8 cellular contexts compared by ENCODE assay signal in the genomic region with DNA sequence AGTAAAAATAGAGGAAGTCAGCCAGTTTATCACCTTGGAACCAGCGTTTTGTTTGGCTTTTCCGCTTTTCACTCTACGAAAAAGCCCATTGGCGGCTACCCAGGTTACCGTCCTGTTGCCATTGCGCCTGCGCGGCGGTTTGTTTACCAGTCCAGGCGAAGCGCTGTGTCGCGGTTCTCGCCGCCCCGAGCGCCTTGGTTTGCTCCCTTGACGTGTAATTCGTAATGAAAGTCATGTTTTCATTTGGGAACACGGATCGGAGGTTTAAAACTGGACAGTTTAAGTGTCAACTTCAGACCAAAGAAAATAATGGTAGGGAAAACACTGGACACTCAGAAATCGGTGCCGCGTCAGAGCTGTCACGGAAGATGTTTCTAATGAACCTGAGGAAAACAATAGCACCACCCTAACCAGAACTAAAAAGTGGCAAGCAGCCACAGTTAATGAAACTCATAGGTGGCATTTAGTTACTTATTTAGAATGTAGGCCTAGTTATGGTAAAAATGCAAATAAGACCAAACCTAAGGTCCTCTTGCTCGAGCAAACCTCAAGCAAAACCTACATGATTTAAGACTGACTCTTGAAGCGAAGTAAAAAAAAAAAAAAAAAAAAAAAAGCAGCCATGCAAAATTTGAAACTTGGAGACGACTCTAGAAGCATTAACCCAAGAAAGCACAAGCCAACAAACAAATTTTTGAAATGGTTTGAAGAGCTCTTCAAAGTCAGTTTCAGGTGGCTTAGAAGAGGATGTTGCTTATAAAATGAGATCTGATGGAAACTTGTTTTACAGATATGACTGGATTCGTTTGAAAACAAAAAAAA. TPM values are rescaled to one million over a fixed set of nuclear protein-coding genes. Genes with fewer than 3 reads are reported as not detected.
DNase-seq lines count a peak whose midpoint lies in the region; ATAC-seq and TF ChIP-seq lines count a peak whose summit lies in the region.

No MANE protein-coding gene starts in this region.

- H3K9me3 ChIP-seq in IMR-90 (ENCODE audit: control insufficient read depth, insufficient read depth, low read length) (no peaks in the 10 kb centered on the region), Peyer's patch (no peaks in the 10 kb centered on the region)

- intact Hi-C loops in IMR-90 (cut with micrococcal nuclease) = loop anchor here (2.0 kb wide), 1 partner anchor 320 kb away; no protein-coding TSS in a partner anchor

- H3K79me1 ChIP-seq in IMR-90 (ENCODE audit: low read depth in 1 of 2, low read length in 2 of 2) = no peaks in the 10 kb centered on the region

- H3K14ac ChIP-seq in IMR-90 (replicated peaks; ENCODE audit: low read depth, low read length) = peak overlapping the region; percentile 81

- WGBS in IMR-90 (ENCODE audit: extremely low coverage in 2 of 2, insufficient read length in 1 of 2), 2 experiments = 0% methylated on average over 4 of the region's 29 CpGs; no CpG with 5 or more reads in 1 of the 2 experiments

- H2AK5ac ChIP-seq in IMR-90 (ENCODE audit: low read depth, low read length) = no peak overlapping the region

- H3K27ac ChIP-seq in IMR-90 (ENCODE audit: insufficient read depth, low read length) = peak overlapping the region; percentile 59
- peak overlapping the region; percentile 87 to 94 (median 91) for H3K27ac ChIP-seq in Peyer's patch

- H3K9me1 ChIP-seq in IMR-90 (ENCODE audit: insufficient read depth, low read length) = no peaks in the 10 kb centered on the region

- DNase-seq in D341Med (ENCODE audit: low spot score) (peak; percentile 84), IMR-90 (peak; percentile 76), Peyer's patch (peak; percentile 90 to 97 (median 90)), fibroblast of mammary gland (ENCODE audit: low read depth) (peak; percentile 84)
- DNase-seq in activated T-helper 1 cell treated with anti-CD3 and anti-CD28 coated beads, Interleukin-2, amount 50 U/mL, for 16 hours (ENCODE audit: low read depth in 1 of 2, low spot score in 1 of 2) = peak; percentile 84 to 90
- DNase-seq in naive thymus-derived CD8-positive, alpha-beta T cell = peak; percentile 82 to 96 (median 93)
- peak; percentile 77 to 95 (median 87) for DNase-seq in stimulated activated naive CD4-positive, alpha-beta T cell (lab: John Stamatoyannopoulos, UW)

- peak overlapping the region; percentile 80 for H4K5ac ChIP-seq in IMR-90 (ENCODE audit: low read depth, low read length)

- peak overlapping the region; percentile 73 for H3K18ac ChIP-seq in IMR-90 (ENCODE audit: low read depth, low read length)

- H3K23ac ChIP-seq in IMR-90 (ENCODE audit: low read depth, low read length) = peak overlapping the region; percentile 86; the same call in 1 of the 2 replicates

- peak overlapping the region; percentile 87 for H2AFZ ChIP-seq in IMR-90 (replicated peaks; ENCODE audit: low read length, poor library complexity)

- dilution Hi-C loops in IMR-90 (cut with HindIII; ENCODE audit: low sequenced_read_pairs, unreplicated experiment) = no loop called here

- H2BK5ac ChIP-seq in IMR-90 (ENCODE audit: low read depth, low read length, poor library complexity, severe bottlenecking) = peak overlapping the region; percentile 83

- BruUV-seq in IMR-90 (replicated peaks; lab: Mats Ljungman, UMichigan) = no TSS peak

- H3K27me3 ChIP-seq in IMR-90 (ENCODE audit: control insufficient read depth, insufficient read depth, low read length) (peaks cover 2% of the 10 kb centered on the region), Peyer's patch (no peaks in the 10 kb centered on the region)

- peak overlapping the region; percentile 30; the same call in 1 of the 2 replicates for H2BK20ac ChIP-seq in IMR-90 (ENCODE audit: low read depth, low read length)

- in situ Hi-C loops in IMR-90 (cut with MboI; ENCODE audit: low sequenced_read_pairs) = no loop called here

- H3K27ac Mint-ChIP-seq in naive thymus-derived CD8-positive, alpha-beta T cell = peak overlapping the region; percentile 98 to 100 (median 100)

- peak overlapping the region; percentile 81 for H3K56ac ChIP-seq in IMR-90 (ENCODE audit: extremely low read depth, insufficient read depth, low read length)

- peak overlapping the region; percentile 77; the same call in 1 of the 2 replicates for H3K4ac ChIP-seq in IMR-90 (ENCODE audit: low read depth, low read length)

- H3K36me3 Mint-ChIP-seq in naive thymus-derived CD8-positive, alpha-beta T cell = no peaks in the 10 kb centered on the region

- peak overlapping the region; percentile 77 for H4K91ac ChIP-seq in IMR-90 (ENCODE audit: insufficient read depth, low read depth, low read length)

- peak overlapping the region; percentile 86 to 97 (median 94) for H3K4me3 Mint-ChIP-seq in naive thymus-derived CD8-positive, alpha-beta T cell

- peak overlapping the region; percentile 45 for H2BK120ac ChIP-seq in IMR-90 (ENCODE audit: low read depth, low read length)

- no peaks in the 10 kb centered on the region for H4K20me1 ChIP-seq in IMR-90 (ENCODE audit: insufficient read depth, low read length)

- peak overlapping the region; percentile 83 to 88 for H4K8ac ChIP-seq in IMR-90 (ENCODE audit: low read depth in 2 of 2, low read length in 2 of 2)

- H3K4me3 ChIP-seq in IMR-90 (ENCODE audit: insufficient read depth, low read depth, low read length) (peak overlapping the region; percentile 66), Peyer's patch (peak overlapping the region; percentile 44 to 65 (median 48)), fibroblast of mammary gland (ENCODE audit: control insufficient read depth, low read depth, low read length) (peak overlapping the region; percentile 55)

- no peaks in the 10 kb centered on the region for H3K9me3 Mint-ChIP-seq in naive thymus-derived CD8-positive, alpha-beta T cell

- no peak for TF ChIP-seq RAD21 in IMR-90 (IDR thresholded peaks at IDR 0.05; ENCODE audit: low read length)

- CTCF ChIA-PET in IMR-90 (lab: Yijun Ruan, JAX) = interaction anchor here (0.6 kb wide), 1 partner anchor 514 kb away, joined by 4 read pairs; no protein-coding TSS in a partner anchor

- H3K4me1 Mint-ChIP-seq in naive thymus-derived CD8-positive, alpha-beta T cell = peaks cover 12 to 35% (median 30%) of the 10 kb centered on the region in 4 donors

- H3K27me3 Mint-ChIP-seq in naive thymus-derived CD8-positive, alpha-beta T cell = no peaks in the 10 kb centered on the region

- TF ChIP-seq CTCF in IMR-90 (conservative IDR thresholded peaks at IDR 0.05; ENCODE audit: low read depth, low read length) (no peak), Peyer's patch (IDR thresholded peaks at IDR 0.05) (peak in 1 of 6 experiments; percentile 2), fibroblast of mammary gland (conservative IDR thresholded peaks at IDR 0.05; ENCODE audit: control insufficient read depth, insufficient read depth, low read depth, low read length) (no peak)

- H3K4me1 ChIP-seq in IMR-90 (ENCODE audit: control insufficient read depth, insufficient read depth, low read length) (no peaks in the 10 kb centered on the region), Peyer's patch (peaks cover 0 to 4% (median 0%) of the 10 kb centered on the region in 4 donors)

- ATAC-seq in GM21529 (IDR thresholded peaks at IDR 0.05; ENCODE audit: unreplicated experiment) (peak; percentile 60), IMR-90 (ENCODE audit: low read depth) (peak; percentile 93)
- ATAC-seq in naive thymus-derived CD8-positive, alpha-beta T cell = peak; percentile 88 to 90

- peak overlapping the region; percentile 57; the same call in 2 of the 3 replicates for H2BK15ac ChIP-seq in IMR-90 (ENCODE audit: low read depth, low read length)

- H3K4me2 ChIP-seq in IMR-90 (ENCODE audit: low read depth, low read length) = peak overlapping the region; percentile 85

- peak; percentile 33; the same call in 1 of the 2 replicates for TF ChIP-seq POLR2A in IMR-90 (IDR thresholded peaks at IDR 0.05; ENCODE audit: low read depth, low read length)
- TF ChIP-seq POLR2A in Peyer's patch (IDR thresholded peaks at IDR 0.05) = peak; percentile 67 to 82

- H3K36me3 ChIP-seq in IMR-90 (ENCODE audit: control insufficient read depth, insufficient read depth, low read length) = no peaks in the 10 kb centered on the region
- no peaks in the 10 kb centered on the region for H3K36me3 ChIP-seq in Peyer's patch

- POLR2A ChIA-PET in IMR-90 (lab: Charles Lee; ENCODE audit: unreplicated experiment) = interaction anchor here (0.7 kb wide), 2 partner anchors 8 to 90 kb away, joined by 4 to 21 read pairs; no protein-coding TSS in a partner anchor
- POLR2A ChIA-PET in naive thymus-derived CD8-positive, alpha-beta T cell (lab: Charles Lee) = interaction anchor here (0.6 to 18.1 kb wide), 18 partner anchors 9 to 354 kb away, joined by 3 to 639 read pairs (median 6); a partner anchor contains a TSS

- H2AK9ac ChIP-seq in IMR-90 (replicated peaks; ENCODE audit: low read depth, low read length, poor library complexity) = no peak overlapping the region

- H3K9ac ChIP-seq in IMR-90 (ENCODE audit: low read depth, low read length) = peak overlapping the region; percentile 90

TF ChIP-seq in IMR-90, 13 proteins besides CTCF, POLR2A, EP300 and RAD21 (continues in another document):
- TF ChIP-seq SMC3 (IDR thresholded peaks at IDR 0.05; ENCODE audit: low read depth, low read length) = no peak
- TF ChIP-seq, protein P1, sequence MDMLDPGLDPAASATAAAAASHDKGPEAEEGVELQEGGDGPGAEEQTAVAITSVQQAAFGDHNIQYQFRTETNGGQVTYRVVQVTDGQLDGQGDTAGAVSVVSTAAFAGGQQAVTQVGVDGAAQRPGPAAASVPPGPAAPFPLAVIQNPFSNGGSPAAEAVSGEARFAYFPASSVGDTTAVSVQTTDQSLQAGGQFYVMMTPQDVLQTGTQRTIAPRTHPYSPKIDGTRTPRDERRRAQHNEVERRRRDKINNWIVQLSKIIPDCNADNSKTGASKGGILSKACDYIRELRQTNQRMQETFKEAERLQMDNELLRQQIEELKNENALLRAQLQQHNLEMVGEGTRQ (IDR thresholded peaks at IDR 0.05; ENCODE audit: low read depth, low read length) = no peak
- no peak for TF ChIP-seq CHD1 (IDR thresholded peaks at IDR 0.05; ENCODE audit: low read depth, low read length)
- TF ChIP-seq MXI1 (IDR thresholded peaks at IDR 0.05; ENCODE audit: borderline replicate concordance, low read depth, low read length) = no peak

RNA-seq across cellular contexts. Expression of a gene that starts 0.8 kb away (rescaled TPM):
- total RNA-seq in IMR-90 (2012; rRNA removed) (0.28 and 0.36 TPM in 2 replicates), Peyer's patch (1 to 10 TPM in 1 of 4 donors, under 1 TPM in 1, not detected in 2; 0.54 to 1.2 TPM)
- 0.12 and 0.17 TPM in 2 replicates for polyA plus RNA-seq in IMR-90 (2012; rRNA removed)
- not detected in 2 replicates for polyA plus RNA-seq in IMR-90 (2012; cell fraction: cytosol; rRNA removed)
- polyA plus RNA-seq in IMR-90 (2012; cell fraction: nucleus; rRNA removed; ENCODE audit: low replicate concordance) = 0.15 and 0.16 TPM in 2 replicates
- total RNA-seq in naive thymus-derived CD8-positive, alpha-beta T cell = 1 to 10 TPM; 1.3 to 1.9 TPM
- polyA plus RNA-seq in naive thymus-derived CD8-positive, alpha-beta T cell = under 1 TPM in 2 of 3 donors, not detected in 1; 0.47 to 0.51 TPM

RNA-seq across cellular contexts. Expression of a gene that starts 20.4 kb away (rescaled TPM):
- 17.4 and 28.1 TPM in 2 replicates for total RNA-seq in IMR-90 (2012; rRNA removed)
- polyA plus RNA-seq in IMR-90 (2012; rRNA removed) = 7.9 and 13.9 TPM in 2 replicates
- polyA plus RNA-seq in IMR-90 (2012; cell fraction: cytosol; rRNA removed) = 8.7 and 9.0 TPM in 2 replicates
- polyA plus RNA-seq in IMR-90 (2012; cell fraction: nucleus; rRNA removed; ENCODE audit: low replicate concordance) = 6.1 and 9.4 TPM in 2 replicates
- total RNA-seq in Peyer's patch = 10 to 100 TPM; 37.7 to 66.0 (median 48.1) TPM
- total RNA-seq in naive thymus-derived CD8-positive, alpha-beta T cell = 100 to 1,000 TPM; 161 TPM
- polyA plus RNA-seq in naive thymus-derived CD8-positive, alpha-beta T cell = 10 to 100 TPM in 2 of 3 donors, 1 to 10 TPM in 1; 8.3 to 26.9 (median 20.6) TPM

Comparison
In these comparisons a context has a peak if more than half of its experiments do, and no peak if none do; other contexts are left out.
1. Peak in every context shown above with its lines: DNase-seq, ATAC-seq, H3K4me3 ChIP-seq and H3K27ac ChIP-seq.